ENCODE assay signal across 8 cellular contexts in genomic region chr12:4320859-4321701, GRCh38. TPM values are rescaled to one million over a fixed set of nuclear protein-coding genes. Genes with fewer than 3 reads are reported as not detected.
DNase-seq lines count a peak whose midpoint lies in the region; ATAC-seq and TF ChIP-seq lines count a peak whose summit lies in the region.

Gene TIGAR (plus strand): TSS chr12:4321213. CDS start chr12:4321272, 59 bp downstream.

- H3K27ac ChIP-seq in gastroesophageal sphincter: peak within 1 kb of the TSS; percentile 93 to 95 (median 94)
- H3K27ac ChIP-seq in neutrophil: peak within 1 kb of the TSS; percentile 83
- peak within 1 kb of the TSS; percentile 85 for H3K27ac ChIP-seq in substantia nigra (ENCODE audit: low read depth, low read length, poor library complexity, severe bottlenecking)

- H3K27me3 ChIP-seq in gastroesophageal sphincter (no peaks in the 10 kb centered on the region), neutrophil (no peaks in the 10 kb centered on the region)

- WGBS in gastroesophageal sphincter (ENCODE audit: low coverage in 1 of 2), 2 donors: 0% methylated on average over 4 to 6 of the region's 76 CpGs

- H3K27ac Mint-ChIP-seq in HFFc6: peak within 1 kb of the TSS; percentile 93
- peak within 1 kb of the TSS; percentile 87 for H3K27ac Mint-ChIP-seq in activated naive CD4-positive, alpha-beta T cell treated with anti-CD3 and anti-CD28 coated beads for 36 hours

- H3K4me3 ChIP-seq in gastroesophageal sphincter: peak within 1 kb of the TSS; percentile 78 to 96
- H3K4me3 ChIP-seq in neutrophil (ENCODE audit: low read depth in 1 of 2, low read length in 1 of 2): peak within 1 kb of the TSS; percentile 97 to 99

- CTCF ChIA-PET in activated naive CD4-positive, alpha-beta T cell treated with anti-CD3 and anti-CD28 coated beads for 36 hours (lab: Charles Lee): no interaction called here

- H3K36me3 Mint-ChIP-seq in HFFc6 (ENCODE audit: low read depth): peaks cover 17% of the 10 kb centered on the region
- H3K36me3 Mint-ChIP-seq in activated naive CD4-positive, alpha-beta T cell treated with anti-CD3 and anti-CD28 coated beads for 36 hours (ENCODE audit: low read depth): peaks cover 3% of the 10 kb centered on the region

- H3K4me1 Mint-ChIP-seq in HFFc6 (ENCODE audit: low read depth): peaks cover 44% of the 10 kb centered on the region
- H3K4me1 Mint-ChIP-seq in activated naive CD4-positive, alpha-beta T cell treated with anti-CD3 and anti-CD28 coated beads for 36 hours (ENCODE audit: low read depth): peaks cover 34% of the 10 kb centered on the region

- H3K9me3 ChIP-seq in gastroesophageal sphincter: no peaks in the 10 kb centered on the region
- H3K9me3 ChIP-seq in neutrophil: no peaks in the 10 kb centered on the region

- TF ChIP-seq POLR2A in gastroesophageal sphincter (IDR thresholded peaks at IDR 0.05): peak; percentile 90 to 97

- H3K27me3 Mint-ChIP-seq in HFFc6 (ENCODE audit: insufficient read depth): peaks cover 2% of the 10 kb centered on the region
- no peaks in the 10 kb centered on the region for H3K27me3 Mint-ChIP-seq in activated naive CD4-positive, alpha-beta T cell treated with anti-CD3 and anti-CD28 coated beads for 36 hours (ENCODE audit: low read depth)

- peak within 1 kb of the TSS; percentile 96 for H3K4me3 Mint-ChIP-seq in HFFc6
- H3K4me3 Mint-ChIP-seq in activated naive CD4-positive, alpha-beta T cell treated with anti-CD3 and anti-CD28 coated beads for 36 hours: peak within 1 kb of the TSS; percentile 83

- TF ChIP-seq CTCF in HFFc6 (IDR thresholded peaks at IDR 0.05) (no peak), gastroesophageal sphincter (IDR thresholded peaks at IDR 0.05) (no peak), neutrophil (IDR thresholded peaks at IDR 0.05) (peak; percentile 45)

- TF ChIP-seq EP300 in gastroesophageal sphincter (IDR thresholded peaks at IDR 0.05): no peak

- peak; percentile 100 for ATAC-seq in gastroesophageal sphincter

- H3K9me3 Mint-ChIP-seq in HFFc6: no peaks in the 10 kb centered on the region
- H3K9me3 Mint-ChIP-seq in activated naive CD4-positive, alpha-beta T cell treated with anti-CD3 and anti-CD28 coated beads for 36 hours: no peaks in the 10 kb centered on the region

- intact Hi-C loops in activated naive CD4-positive, alpha-beta T cell treated with anti-CD3 and anti-CD28 coated beads for 36 hours (cut with micrococcal nuclease): loop anchor here (1.0 to 2.0 kb wide), 5 partner anchors 45 to 448 kb away; partner anchors contain the start of genes AKAP3, NDUFA9, PARP11 and RAD51AP1

- H3K4me1 ChIP-seq in gastroesophageal sphincter (peaks cover 0 to 35% (median 8%) of the 10 kb centered on the region in 3 donors), neutrophil (ENCODE audit: control insufficient read depth in 1 of 2, insufficient read depth in 1 of 2, low read depth in 1 of 2, low read length in 1 of 2) (peaks cover 25 to 28% of the 10 kb centered on the region in 2 experiments)

- DNase-seq in GM04504 (ENCODE audit: low read depth): peak; percentile 85
- DNase-seq in HFFc6: peak; percentile 89
- DNase-seq in NAMALWA (ENCODE audit: low spot score): peak; percentile 97
- peak; percentile 94 for DNase-seq in SK-N-DZ (ENCODE audit: low spot score)
- peak; percentile 91 for DNase-seq in activated naive CD4-positive, alpha-beta T cell treated with anti-CD3 and anti-CD28 coated beads for 36 hours
- peak; percentile 62 to 98 (median 88) for DNase-seq in substantia nigra (lab: John Stamatoyannopoulos, UW)

- H3K36me3 ChIP-seq in gastroesophageal sphincter: no peaks in the 10 kb centered on the region
- no peaks in the 10 kb centered on the region for H3K36me3 ChIP-seq in neutrophil

RNA-seq across cellular contexts. Expression of gene TIGAR, which starts in this region (rescaled TPM):
- 10 to 100 TPM; 29.9 to 51.8 (median 41.8) TPM for total RNA-seq in HFFc6 (2021; fragmentation: NEBNext Ultra II Directional; extraction: Animal tissue kit (Norgen Biotek cat#: 25700))
- polyA plus RNA-seq in SK-N-DZ (2014; cell fraction: cytosol; rRNA removed): 5.3 and 6.3 TPM in 2 replicates
- 2.6 and 2.9 TPM in 2 replicates for polyA plus RNA-seq in SK-N-DZ (2014; cell fraction: nucleus; rRNA removed)
- total RNA-seq in activated naive CD4-positive, alpha-beta T cell treated with anti-CD3 and anti-CD28 coated beads for 36 hours: 10 to 100 TPM; 10.3 to 12.8 TPM
- 10 to 100 TPM in 2 of 4 donors, 1 to 10 TPM in 2; 4.6 to 10.5 (median 8.5) TPM for total RNA-seq in gastroesophageal sphincter

Comparison
In these comparisons a context has a peak if more than half of its experiments do, and no peak if none do; other contexts are left out.
1. Peak in every context shown above with its lines: DNase-seq, ATAC-seq, H3K4me3 ChIP-seq and H3K27ac ChIP-seq.